Comparison of ENCODE assay signal across 28 cellular contexts in genomic region chr18:36196239-36196995, GRCh38.
"Had no signal": no experiment of that assay in that cellular context is flagged by ENCODE, and none has a peak within 500 bp of the region (broad histone marks: within the 10 kb centered on the region; RNA-seq: fewer than 3 reads in every experiment).

No MANE protein-coding gene starts in this region.

- H3K4me3 Mint-ChIP-seq: activated T-cell treated with anti-CD3 and anti-CD28 coated beads, Interleukin-2, amount 50 U/mL, for 72 hours; effector memory CD8-positive, alpha-beta T cell; mesothelial cell of epicardium; natural killer cell; type B pancreatic cell had no signal

- H3K4me1 ChIP-seq: colonic mucosa, prostate gland, vagina had no signal

- H3K36me3 Mint-ChIP-seq: activated naive CD4-positive, alpha-beta T cell treated with anti-CD3 and anti-CD28 coated beads, Interleukin-2, amount 50 U/mL, for 72 hours; brain; mesothelial cell of epicardium; natural killer cell; type B pancreatic cell had no signal

- H3K4me1 Mint-ChIP-seq: mesothelial cell of epicardium, natural killer cell had no signal

- H3K4me3 ChIP-seq: colonic mucosa, dorsolateral prefrontal cortex, left ventricle myocardium inferior, prostate gland, thoracic aorta, vagina had no signal

- H3K27ac ChIP-seq: colonic mucosa, dorsolateral prefrontal cortex, left ventricle myocardium inferior, prostate gland, thoracic aorta, vagina, WERI-Rb-1 had no signal

- H3K27me3 ChIP-seq: colonic mucosa, dorsolateral prefrontal cortex, vagina had no signal

- FAIRE-seq: endothelial cell of umbilical vein, frontal cortex, TTC549 had no signal

- ATAC-seq: activated naive CD4-positive, alpha-beta T cell treated with anti-CD3 and anti-CD28 coated beads, Interleukin-2, amount 50 U/mL, for 72 hours; activated T-cell treated with anti-CD3 and anti-CD28 coated beads, Interleukin-2, amount 50 U/mL, for 72 hours; effector memory CD8-positive, alpha-beta T cell; esophagus mucosa; natural killer cell had no signal

- H3K9me3 ChIP-seq: colonic mucosa, left ventricle myocardium inferior, prostate gland, thoracic aorta, vagina had no signal

- DNase-seq: activated CD4-positive, alpha-beta T cell treated with anti-CD3 and anti-CD28 coated beads for 1 hour; activated gamma-delta T cell; activated T-cell treated with anti-CD3 and anti-CD28 coated beads, Interleukin-2, amount 50 U/mL, for 72 hours; aorta; central memory CD4-positive, alpha-beta T cell; colonic mucosa; effector memory CD8-positive, alpha-beta T cell; glutamatergic neuron; hippocampal formation; kidney glomerular epithelial cell; left ventricle myocardium inferior; natural killer cell; right cardiac atrium; stimulated activated CD4-positive, alpha-beta T cell treated with anti-CD3 and anti-CD28 coated beads, Interleukin-4, amount 100 ng/mL, for 24 hours; stimulated activated naive CD4-positive, alpha-beta T cell treated with Interleukin-2 at 50 U/mL for 16 hours; WERI-Rb-1 had no signal

- H3K27me3 Mint-ChIP-seq: brain, type B pancreatic cell had no signal

- H3K27ac Mint-ChIP-seq: activated naive CD4-positive, alpha-beta T cell treated with anti-CD3 and anti-CD28 coated beads, Interleukin-2, amount 50 U/mL, for 72 hours; activated T-cell treated with anti-CD3 and anti-CD28 coated beads, Interleukin-2, amount 50 U/mL, for 72 hours; mesothelial cell of epicardium; natural killer cell; type B pancreatic cell had no signal

- H3K36me3 ChIP-seq: colonic mucosa, left ventricle myocardium inferior, prostate gland, thoracic aorta, vagina, WERI-Rb-1 had no signal

- H3K9me3 Mint-ChIP-seq: activated naive CD4-positive, alpha-beta T cell treated with anti-CD3 and anti-CD28 coated beads, Interleukin-2, amount 50 U/mL, for 72 hours; activated T-cell treated with anti-CD3 and anti-CD28 coated beads, Interleukin-2, amount 50 U/mL, for 72 hours; effector memory CD8-positive, alpha-beta T cell; mesothelial cell of epicardium; natural killer cell; type B pancreatic cell had no signal
